ENCODE assay signal across 8 cellular contexts in genomic region chr21:29299906-29300546, GRCh38. TPM values are rescaled to one million over a fixed set of nuclear protein-coding genes. Genes with fewer than 3 reads are reported as not detected.
DNase-seq lines count a peak whose midpoint lies in the region; ATAC-seq and TF ChIP-seq lines count a peak whose summit lies in the region.

No MANE protein-coding gene starts in this region.

- no peaks in the 10 kb centered on the region for H3K27me3 Mint-ChIP-seq in activated CD8-positive, alpha-beta T cell treated with anti-CD3 and anti-CD28 coated beads, Interleukin-2, amount 10 ng/mL, durations not matched to agents 7 days and 5 days (ENCODE audit: low read depth)

- peak overlapping the region; percentile 79 to 91 for H3K27ac ChIP-seq in mucosa of rectum (ENCODE audit: low read depth in 2 of 2, low read length in 2 of 2)
- H3K27ac ChIP-seq in stomach smooth muscle (ENCODE audit: low read length) = peak overlapping the region; percentile 25

- no peaks in the 10 kb centered on the region for H3K27me3 ChIP-seq in mucosa of rectum (ENCODE audit: control insufficient read depth in 2 of 2, insufficient read depth in 2 of 2, low read length in 2 of 2)
- no peaks in the 10 kb centered on the region for H3K27me3 ChIP-seq in stomach smooth muscle (ENCODE audit: control insufficient read depth in 1 of 2, insufficient read depth in 2 of 2, low read length in 2 of 2)

- H3K4me3 ChIP-seq in epithelial cell of proximal tubule (ENCODE audit: low read depth, low read length) (peak overlapping the region; percentile 71), mucosa of rectum (ENCODE audit: low read length in 2 of 2) (peak overlapping the region; percentile 66 to 94), stomach smooth muscle (ENCODE audit: low read length in 2 of 2) (peak overlapping the region; percentile 95 to 97)

- H3K4me1 ChIP-seq in mucosa of rectum (ENCODE audit: control insufficient read depth in 2 of 2, insufficient read depth in 2 of 2, low read length in 2 of 2) (peaks cover 22 to 40% of the 10 kb centered on the region in 2 donors), stomach smooth muscle (ENCODE audit: control insufficient read depth, insufficient read depth, low read length) (peaks cover 32% of the 10 kb centered on the region)

- no peak for TF ChIP-seq CTCF in epithelial cell of proximal tubule (conservative IDR thresholded peaks at IDR 0.05; ENCODE audit: low read depth, low read length)

- H3K27ac Mint-ChIP-seq in activated CD8-positive, alpha-beta T cell treated with anti-CD3 and anti-CD28 coated beads, Interleukin-2, amount 10 ng/mL, durations not matched to agents 7 days and 5 days = peak overlapping the region; percentile 91

- H3K4me1 Mint-ChIP-seq in activated CD8-positive, alpha-beta T cell treated with anti-CD3 and anti-CD28 coated beads, Interleukin-2, amount 10 ng/mL, durations not matched to agents 7 days and 5 days (ENCODE audit: low read depth) = peaks cover 55% of the 10 kb centered on the region

- H3K9ac ChIP-seq in mucosa of rectum (ENCODE audit: low read depth in 1 of 2, low read length in 2 of 2) (peak overlapping the region; percentile 70 to 92), stomach smooth muscle (ENCODE audit: low read length in 2 of 2) (peak overlapping the region; percentile 83 to 84)

- H3K36me3 ChIP-seq in mucosa of rectum (ENCODE audit: control insufficient read depth in 2 of 2, insufficient read depth in 2 of 2, low read length in 2 of 2) (no peaks in the 10 kb centered on the region), stomach smooth muscle (ENCODE audit: control insufficient read depth in 2 of 2, insufficient read depth in 2 of 2, low read length in 2 of 2) (no peaks in the 10 kb centered on the region)

- ATAC-seq in GM19463 (IDR thresholded peaks at IDR 0.05; ENCODE audit: unreplicated experiment) = peak; percentile 44
- peak; percentile 30 for ATAC-seq in HG03558 (IDR thresholded peaks at IDR 0.05; ENCODE audit: extremely low read depth, unreplicated experiment)
- ATAC-seq in activated CD8-positive, alpha-beta T cell treated with anti-CD3 and anti-CD28 coated beads, Interleukin-2, amount 10 ng/mL, durations not matched to agents 7 days and 5 days = peak; percentile 13

- H3K4me3 Mint-ChIP-seq in activated CD8-positive, alpha-beta T cell treated with anti-CD3 and anti-CD28 coated beads, Interleukin-2, amount 10 ng/mL, durations not matched to agents 7 days and 5 days = peak overlapping the region; percentile 86

- CTCF ChIA-PET in activated CD8-positive, alpha-beta T cell treated with anti-CD3 and anti-CD28 coated beads, Interleukin-2, amount 10 ng/mL, durations not matched to agents 7 days and 5 days (lab: Charles Lee) = interaction anchor here (0.9 to 6.0 kb wide), 10 partner anchors 13 to 226 kb away, joined by 3 to 24 read pairs (median 4); no protein-coding TSS in a partner anchor

- peaks cover 8% of the 10 kb centered on the region for H3K36me3 Mint-ChIP-seq in activated CD8-positive, alpha-beta T cell treated with anti-CD3 and anti-CD28 coated beads, Interleukin-2, amount 10 ng/mL, durations not matched to agents 7 days and 5 days (ENCODE audit: low read depth)

- no peaks in the 10 kb centered on the region for H3K9me3 Mint-ChIP-seq in activated CD8-positive, alpha-beta T cell treated with anti-CD3 and anti-CD28 coated beads, Interleukin-2, amount 10 ng/mL, durations not matched to agents 7 days and 5 days (ENCODE audit: insufficient read depth)

- POLR2A ChIA-PET in activated CD8-positive, alpha-beta T cell treated with anti-CD3 and anti-CD28 coated beads, Interleukin-2, amount 10 ng/mL, durations not matched to agents 7 days and 5 days (lab: Charles Lee) = interaction anchor here (0.7 to 3.1 kb wide), 13 partner anchors 14 to 308 kb away, joined by 3 to 24 read pairs (median 4); partner anchors contain the start of genes CCT8 and LTN1

- H3K9me3 ChIP-seq in mucosa of rectum (ENCODE audit: control insufficient read depth in 2 of 2, low read length in 2 of 2) (no peaks in the 10 kb centered on the region), stomach smooth muscle (ENCODE audit: control insufficient read depth in 2 of 2, low read length in 2 of 2) (no peaks in the 10 kb centered on the region)

- DNase-seq in COLO829 (ENCODE audit: low spot score) (peak; percentile 42), NCI-H82 treated with DMSO at 0.1 percent for 48 hours (lab: John Stamatoyannopoulos, UW; ENCODE audit: unreplicated experiment) (peak; percentile 57), epithelial cell of proximal tubule (ENCODE audit: low read depth) (peak; percentile 85)
- peak; percentile 54 for DNase-seq in activated CD8-positive, alpha-beta T cell treated with anti-CD3 and anti-CD28 coated beads, Interleukin-2, amount 10 ng/mL, durations not matched to agents 7 days and 5 days

RNA-seq across cellular contexts. Expression of gene BACH1, which starts 1.3 kb away (rescaled TPM):
- total RNA-seq in activated CD8-positive, alpha-beta T cell treated with anti-CD3 and anti-CD28 coated beads, Interleukin-2, amount 10 ng/mL, durations not matched to agents 7 days and 5 days = 10 to 100 TPM; 23.5 to 23.7 TPM
- total RNA-seq in epithelial cell of proximal tubule = 16.4 and 24.9 TPM in 2 replicates

Comparison
In these comparisons a context has a peak if more than half of its experiments do, and no peak if none do; other contexts are left out.
1. Peak in every context shown above with its lines: DNase-seq, ATAC-seq, H3K4me3 ChIP-seq and H3K27ac ChIP-seq.